ENCODE assay signal across 13 cellular contexts in the genomic region with DNA sequence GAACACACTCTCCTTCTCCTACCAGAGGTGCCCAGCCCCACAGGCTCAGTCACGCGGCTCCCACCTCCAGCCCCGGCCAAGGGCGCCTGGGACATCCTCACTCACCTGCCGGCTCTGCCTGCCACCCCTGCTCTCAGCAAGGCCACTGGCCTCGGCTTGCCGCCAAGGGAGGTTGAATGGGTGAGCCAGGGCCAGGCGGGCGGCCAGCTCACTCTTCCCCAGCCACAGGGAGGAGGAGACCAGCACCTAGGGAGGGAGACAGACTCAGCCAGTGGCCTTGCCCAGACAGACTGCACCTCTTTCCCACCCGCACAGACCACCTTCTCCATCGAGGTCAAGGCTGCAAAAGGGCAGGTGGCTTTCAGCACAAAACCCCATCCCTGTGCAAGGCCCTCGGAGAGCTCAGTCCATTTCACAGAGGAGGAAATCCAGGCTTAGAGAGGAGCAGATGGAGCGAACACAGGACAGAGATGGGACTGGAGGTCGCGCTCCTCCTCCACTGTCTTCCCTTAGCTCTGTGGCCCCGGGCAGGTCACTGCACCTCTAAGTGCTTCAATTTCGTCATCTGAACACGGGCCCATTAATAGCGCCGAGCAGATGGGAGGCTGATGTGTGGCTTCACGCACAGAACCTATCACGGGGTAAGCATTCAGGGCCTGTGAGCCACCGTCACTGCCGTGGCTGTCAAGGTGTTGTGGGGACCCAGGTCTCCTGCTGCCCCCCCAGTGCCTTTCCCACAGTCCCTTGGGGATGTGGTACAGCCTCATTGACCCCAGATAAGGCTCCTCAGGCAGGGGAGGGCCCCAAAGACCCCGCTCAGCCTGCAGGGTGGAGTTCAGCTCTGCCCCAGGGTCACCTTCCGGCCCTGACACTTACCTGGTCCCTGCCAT. TPM values are rescaled to one million over a fixed set of nuclear protein-coding genes. Genes with fewer than 3 reads are reported as not detected.
DNase-seq lines count a peak whose midpoint lies in the region; ATAC-seq and TF ChIP-seq lines count a peak whose summit lies in the region.
"Had no signal": no experiment of that assay in that cellular context is flagged by ENCODE, and none has a peak within 500 bp of the region (broad histone marks: within the 10 kb centered on the region; RNA-seq: fewer than 3 reads in every experiment).

No MANE protein-coding gene starts in this region.

- H3K27me3 ChIP-seq in WERI-Rb-1 (ENCODE audit: insufficient read depth, low read depth, severe bottlenecking) (no peaks in the 10 kb centered on the region), aorta (ENCODE audit: control insufficient read depth in 1 of 2, insufficient read depth in 2 of 2, low read length in 1 of 2) (no peaks in the 10 kb centered on the region)
- H3K27me3 ChIP-seq in effector memory CD4-positive, alpha-beta T cell (replicated peaks; ENCODE audit: control insufficient read depth, insufficient read depth, low read length, poor library complexity, severe bottlenecking), result no peaks in the 10 kb centered on the region
- H3K27me3 ChIP-seq: vagina had no signal

- CTCF ChIA-PET in activated naive CD4-positive, alpha-beta T cell treated with anti-CD3 and anti-CD28 coated beads, Interleukin-2, amount 10 ng/mL, durations not matched to agents 7 days and 5 days (lab: Charles Lee), result interaction anchor here (0.8 to 2.5 kb wide), 6 partner anchors 8 to 447 kb away, joined by 3 to 7 read pairs (median 3); no protein-coding TSS in a partner anchor

- peaks cover 58% of the 10 kb centered on the region for H3K27me3 Mint-ChIP-seq in activated naive CD4-positive, alpha-beta T cell treated with anti-CD3 and anti-CD28 coated beads, Interleukin-2, amount 10 ng/mL, durations not matched to agents 7 days and 5 days

- no peaks in the 10 kb centered on the region for H3K4me1 ChIP-seq in aorta (ENCODE audit: control insufficient read depth in 1 of 2, insufficient read depth in 2 of 2, low read length in 2 of 2)
- no peaks in the 10 kb centered on the region for H3K4me1 ChIP-seq in effector memory CD4-positive, alpha-beta T cell (ENCODE audit: control insufficient read depth, insufficient read depth, low read length, poor library complexity, severe bottlenecking)

- H3K4me1 Mint-ChIP-seq in activated naive CD4-positive, alpha-beta T cell treated with anti-CD3 and anti-CD28 coated beads, Interleukin-2, amount 10 ng/mL, durations not matched to agents 7 days and 5 days, result peaks cover 2% of the 10 kb centered on the region

- H3K9me3 Mint-ChIP-seq in activated naive CD4-positive, alpha-beta T cell treated with anti-CD3 and anti-CD28 coated beads, Interleukin-2, amount 10 ng/mL, durations not matched to agents 7 days and 5 days, result no peaks in the 10 kb centered on the region
- H3K9me3 Mint-ChIP-seq in activated naive CD4-positive, alpha-beta T cell treated with anti-CD3 and anti-CD28 coated beads, Interleukin-2, amount 50 U/mL, for 72 hours, result no peaks in the 10 kb centered on the region

- H3K4me3 Mint-ChIP-seq in activated naive CD4-positive, alpha-beta T cell treated with anti-CD3 and anti-CD28 coated beads, Interleukin-2, amount 10 ng/mL, durations not matched to agents 7 days and 5 days, result no peak overlapping the region

- WGBS in aorta, 2 donors, result 73 to 75% methylated on average over 26 of the region's 26 CpGs

- no peak for ATAC-seq in activated naive CD4-positive, alpha-beta T cell treated with anti-CD3 and anti-CD28 coated beads, Interleukin-2, amount 50 U/mL, for 72 hours
- peak; percentile 78 for ATAC-seq in left lobe of liver
- no peak for ATAC-seq in aorta (ENCODE audit: low FRiP score)
- ATAC-seq in HG02642 (IDR thresholded peaks at IDR 0.05; ENCODE audit: poor library complexity, unreplicated experiment), result no peak

- no peaks in the 10 kb centered on the region for H3K36me3 Mint-ChIP-seq in activated naive CD4-positive, alpha-beta T cell treated with anti-CD3 and anti-CD28 coated beads, Interleukin-2, amount 10 ng/mL, durations not matched to agents 7 days and 5 days
- H3K36me3 Mint-ChIP-seq in activated naive CD4-positive, alpha-beta T cell treated with anti-CD3 and anti-CD28 coated beads, Interleukin-2, amount 50 U/mL, for 72 hours, result no peaks in the 10 kb centered on the region

- no peak overlapping the region for H3K27ac Mint-ChIP-seq in activated naive CD4-positive, alpha-beta T cell treated with anti-CD3 and anti-CD28 coated beads, Interleukin-2, amount 10 ng/mL, durations not matched to agents 7 days and 5 days
- H3K27ac Mint-ChIP-seq in activated naive CD4-positive, alpha-beta T cell treated with anti-CD3 and anti-CD28 coated beads, Interleukin-2, amount 50 U/mL, for 72 hours, result no peak overlapping the region

- DNase-seq in activated naive CD4-positive, alpha-beta T cell treated with anti-CD3 and anti-CD28 coated beads, Interleukin-2, amount 10 ng/mL, durations not matched to agents 7 days and 5 days, result peak; percentile 8
- DNase-seq in activated naive CD4-positive, alpha-beta T cell treated with anti-CD3 and anti-CD28 coated beads, Interleukin-2, amount 50 U/mL, for 72 hours (ENCODE audit: low spot score in 2 of 2), result no peak
- DNase-seq in WERI-Rb-1 (peak; percentile 23), left lobe of liver (ENCODE audit: low spot score) (peak; percentile 98), aorta (peak; percentile 40 to 71)
- no peak for DNase-seq in effector memory CD4-positive, alpha-beta T cell
- DNase-seq in stimulated activated CD4-positive, alpha-beta T cell treated with anti-CD3 and anti-CD28 coated beads, Interleukin-15, amount 100 ng/mL, for 24 hours, result no peak
- DNase-seq: activated CD8-positive, alpha-beta memory T cell treated with anti-CD3 and anti-CD28 coated beads, Interleukin-2, amount 50 U/mL, for 4 hours; dermis blood vessel endothelial cell; EL; KBM-7 had no signal

- H3K9me3 ChIP-seq in WERI-Rb-1 (ENCODE audit: severe bottlenecking) (no peaks in the 10 kb centered on the region), aorta (ENCODE audit: control insufficient read depth, low read length) (no peaks in the 10 kb centered on the region)
- H3K9me3 ChIP-seq in effector memory CD4-positive, alpha-beta T cell (ENCODE audit: control insufficient read depth, low read length), result no peaks in the 10 kb centered on the region
- H3K9me3 ChIP-seq: vagina had no signal

- intact Hi-C loops in aorta (cut with DNase I), result no loop called here

- H3K36me3 ChIP-seq in WERI-Rb-1 (no peaks in the 10 kb centered on the region), aorta (ENCODE audit: control insufficient read depth in 1 of 2, insufficient read depth in 2 of 2, low read length in 1 of 2) (no peaks in the 10 kb centered on the region)
- no peaks in the 10 kb centered on the region for H3K36me3 ChIP-seq in effector memory CD4-positive, alpha-beta T cell (ENCODE audit: control insufficient read depth, insufficient read depth, low read length)
- H3K36me3 ChIP-seq: vagina had no signal

- H3K4me3 ChIP-seq in WERI-Rb-1 (ENCODE audit: low read depth, low read length), result no peak overlapping the region
- H3K4me3 ChIP-seq in aorta (ENCODE audit: low read length in 2 of 2), result no peak overlapping the region
- no peak overlapping the region for H3K4me3 ChIP-seq in effector memory CD4-positive, alpha-beta T cell (ENCODE audit: insufficient read depth, low read depth, low read length, poor library complexity, severe bottlenecking)
- H3K4me3 ChIP-seq: vagina had no signal

- no peak for TF ChIP-seq CTCF in WERI-Rb-1 (IDR thresholded peaks at IDR 0.05; ENCODE audit: low read depth, low read length)

- H3K27ac ChIP-seq in WERI-Rb-1 (peak overlapping the region; percentile 43; the same call in 1 of the 2 replicates), aorta (ENCODE audit: low read depth in 1 of 2, low read length in 2 of 2) (no peak overlapping the region)
- no peak overlapping the region for H3K27ac ChIP-seq in effector memory CD4-positive, alpha-beta T cell (ENCODE audit: insufficient read depth, low read length, poor library complexity, severe bottlenecking)
- H3K27ac ChIP-seq: vagina had no signal

RNA-seq across cellular contexts. Expression of a gene that starts 56.1 kb away (rescaled TPM):
- 10 to 100 TPM; 40.4 to 78.1 TPM for total RNA-seq in activated naive CD4-positive, alpha-beta T cell treated with anti-CD3 and anti-CD28 coated beads, Interleukin-2, amount 50 U/mL, for 72 hours
- total RNA-seq in left lobe of liver (0.70 TPM), aorta (1 to 10 TPM in 1 of 2 donors, under 1 TPM in 1; 0.81 to 1.7 TPM)
- polyA plus RNA-seq in aorta, result under 1 TPM in 1 of 2 donors, not detected in 1; 0.61 TPM

Comparison
In these comparisons a context has a peak if more than half of its experiments do, and no peak if none do; other contexts are left out.
1. DNase-seq: peak in activated naive CD4-positive, alpha-beta T cell treated with anti-CD3 and anti-CD28 coated beads, Interleukin-2, amount 10 ng/mL, durations not matched to agents 7 days and 5 days (single experiment), WERI-Rb-1 (single experiment), left lobe of liver (single experiment) and aorta (2 of 2); none in activated naive CD4-positive, alpha-beta T cell treated with anti-CD3 and anti-CD28 coated beads, Interleukin-2, amount 50 U/mL, for 72 hours (0 of 2), effector memory CD4-positive, alpha-beta T cell (0 of 3) and stimulated activated CD4-positive, alpha-beta T cell treated with anti-CD3 and anti-CD28 coated beads, Interleukin-15, amount 100 ng/mL, for 24 hours (single experiment).
2. RNA of a gene that starts 56.1 kb away (total RNA-seq): 40.4 to 78.1 TPM in activated naive CD4-positive, alpha-beta T cell treated with anti-CD3 and anti-CD28 coated beads, Interleukin-2, amount 50 U/mL, for 72 hours; 0.81 to 1.7 TPM in aorta and 0.70 TPM in left lobe of liver (single experiment); every median in the first group is over 10 times any median in the second.